17 cellular contexts compared by ENCODE assay signal in genomic region chr1:12057382-12057781, GRCh38. TPM values are rescaled to one million over a fixed set of nuclear protein-coding genes. Genes with fewer than 3 reads are reported as not detected.
A peak's percentile ranks its signal among the peaks of the same experiment; 100 is the strongest.
DNase-seq lines count a peak whose midpoint lies in the region; ATAC-seq, FAIRE-seq and TF ChIP-seq lines count a peak whose summit lies in the region.
"Had no signal": no experiment of that assay in that cellular context is flagged by ENCODE, and none has a peak within 500 bp of the region (broad histone marks: within the 10 kb centered on the region; RNA-seq: fewer than 3 reads in every experiment).

No MANE protein-coding gene starts in this region.

- no peak for TF ChIP-seq POLR2A in Peyer's patch (IDR thresholded peaks at IDR 0.05)

- no peak overlapping the region for H3K4me3 ChIP-seq in Peyer's patch
- H3K4me3 ChIP-seq: left lung, PC-9, prostate gland, tibial artery had no signal

- peak; percentile 78 for DNase-seq in activated CD4-positive, alpha-beta T cell treated with anti-CD3 and anti-CD28 coated beads for 36 hours
- no peak for DNase-seq in activated CD4-positive, alpha-beta T cell treated with anti-CD3 and anti-CD28 coated beads, Interleukin-2, amount 50 U/mL, for 4 hours
- DNase-seq in GM19239 (ENCODE audit: insufficient read length, low spot score): no peak
- peak; percentile 46 for DNase-seq in activated CD8-positive, alpha-beta T cell treated with anti-CD3 and anti-CD28 coated beads, Interleukin-2, amount 10 ng/mL, durations not matched to agents 7 days and 5 days
- DNase-seq in iris pigment epithelial cell (ENCODE audit: low read depth): peak; percentile 58
- DNase-seq in Peyer's patch: no peak
- no peak for DNase-seq in midbrain (lab: John Stamatoyannopoulos, UW)
- DNase-seq: activated gamma-delta T cell treated with Interleukin-2 at 50 U/mL for 16 hours; CD4-positive, alpha-beta T cell; NCI-H187; NCI-H510A; PC-9; tibial artery had no signal

- POLR2A ChIA-PET in activated CD4-positive, alpha-beta T cell treated with anti-CD3 and anti-CD28 coated beads for 36 hours (lab: Charles Lee): interaction anchor here (1.2 to 2.3 kb wide), 2 partner anchors 9 to 10 kb away, joined by 6 to 18 read pairs; no protein-coding TSS in a partner anchor
- POLR2A ChIA-PET in activated CD8-positive, alpha-beta T cell treated with anti-CD3 and anti-CD28 coated beads, Interleukin-2, amount 10 ng/mL, durations not matched to agents 7 days and 5 days (lab: Charles Lee): interaction anchor here (1.0 to 4.2 kb wide), 3 partner anchors 20 to 149 kb away, joined by 3 to 24 read pairs (median 3); no protein-coding TSS in a partner anchor

- H3K9me3 Mint-ChIP-seq in activated CD4-positive, alpha-beta T cell treated with anti-CD3 and anti-CD28 coated beads for 36 hours (ENCODE audit: low read depth): peaks cover 2% of the 10 kb centered on the region
- H3K9me3 Mint-ChIP-seq in activated CD8-positive, alpha-beta T cell treated with anti-CD3 and anti-CD28 coated beads, Interleukin-2, amount 10 ng/mL, durations not matched to agents 7 days and 5 days (ENCODE audit: insufficient read depth): no peaks in the 10 kb centered on the region
- H3K9me3 Mint-ChIP-seq: CD4-positive, alpha-beta T cell had no signal

- H3K4me1 Mint-ChIP-seq in activated CD4-positive, alpha-beta T cell treated with anti-CD3 and anti-CD28 coated beads for 36 hours: peaks cover 73% of the 10 kb centered on the region
- peaks cover 40% of the 10 kb centered on the region for H3K4me1 Mint-ChIP-seq in activated CD8-positive, alpha-beta T cell treated with anti-CD3 and anti-CD28 coated beads, Interleukin-2, amount 10 ng/mL, durations not matched to agents 7 days and 5 days (ENCODE audit: low read depth)

- peaks cover 0 to 3% (median under 1%) of the 10 kb centered on the region in 4 donors for H3K4me1 ChIP-seq in Peyer's patch
- H3K4me1 ChIP-seq: prostate gland had no signal

- peak; percentile 67 for ATAC-seq in activated CD4-positive, alpha-beta T cell treated with anti-CD3 and anti-CD28 coated beads for 36 hours
- ATAC-seq in activated CD8-positive, alpha-beta T cell treated with anti-CD3 and anti-CD28 coated beads, Interleukin-2, amount 10 ng/mL, durations not matched to agents 7 days and 5 days: no peak
- ATAC-seq in GM18520 (IDR thresholded peaks at IDR 0.05; ENCODE audit: unreplicated experiment): no peak
- ATAC-seq: left lung had no signal

- H3K36me3 ChIP-seq in Peyer's patch: no peaks in the 10 kb centered on the region
- H3K36me3 ChIP-seq: left lung, prostate gland, tibial artery had no signal

- H3K4me3 Mint-ChIP-seq in activated CD4-positive, alpha-beta T cell treated with anti-CD3 and anti-CD28 coated beads for 36 hours: no peak overlapping the region
- no peak overlapping the region for H3K4me3 Mint-ChIP-seq in activated CD8-positive, alpha-beta T cell treated with anti-CD3 and anti-CD28 coated beads, Interleukin-2, amount 10 ng/mL, durations not matched to agents 7 days and 5 days
- H3K4me3 Mint-ChIP-seq: CD4-positive, alpha-beta T cell had no signal

- no peaks in the 10 kb centered on the region for H3K9me3 ChIP-seq in Peyer's patch
- H3K9me3 ChIP-seq: left lung, prostate gland, tibial artery had no signal

- H3K27ac ChIP-seq in Peyer's patch: no peak overlapping the region
- H3K27ac ChIP-seq: left lung, PC-9, prostate gland, tibial artery had no signal

- peaks cover 11% of the 10 kb centered on the region for H3K27me3 Mint-ChIP-seq in activated CD4-positive, alpha-beta T cell treated with anti-CD3 and anti-CD28 coated beads for 36 hours
- peaks cover 15% of the 10 kb centered on the region for H3K27me3 Mint-ChIP-seq in activated CD8-positive, alpha-beta T cell treated with anti-CD3 and anti-CD28 coated beads, Interleukin-2, amount 10 ng/mL, durations not matched to agents 7 days and 5 days (ENCODE audit: low read depth)
- H3K27me3 Mint-ChIP-seq: CD4-positive, alpha-beta T cell had no signal

- TF ChIP-seq CTCF in Peyer's patch (IDR thresholded peaks at IDR 0.05): no peak

- peak overlapping the region; percentile 64 for H3K27ac Mint-ChIP-seq in activated CD4-positive, alpha-beta T cell treated with anti-CD3 and anti-CD28 coated beads for 36 hours
- no peak overlapping the region for H3K27ac Mint-ChIP-seq in activated CD8-positive, alpha-beta T cell treated with anti-CD3 and anti-CD28 coated beads, Interleukin-2, amount 10 ng/mL, durations not matched to agents 7 days and 5 days
- H3K27ac Mint-ChIP-seq: CD4-positive, alpha-beta T cell had no signal

- no peaks in the 10 kb centered on the region for H3K27me3 ChIP-seq in Peyer's patch

- peak; percentile 63 for FAIRE-seq in GM19239 (lab: Jason Lieb, UNC)

- intact Hi-C loops in activated CD4-positive, alpha-beta T cell treated with anti-CD3 and anti-CD28 coated beads for 36 hours (cut with DNase I, micrococcal nuclease): loop anchor here (1.0 to 5.0 kb wide), 3 partner anchors 9 to 390 kb away; no protein-coding TSS in a partner anchor

- CTCF ChIA-PET in activated CD4-positive, alpha-beta T cell treated with anti-CD3 and anti-CD28 coated beads for 36 hours (lab: Charles Lee): interaction anchor here (1.4 to 2.0 kb wide), 2 partner anchors 10 to 13 kb away, joined by 5 to 12 read pairs; no protein-coding TSS in a partner anchor
- CTCF ChIA-PET in activated CD8-positive, alpha-beta T cell treated with anti-CD3 and anti-CD28 coated beads, Interleukin-2, amount 10 ng/mL, durations not matched to agents 7 days and 5 days (lab: Charles Lee): interaction anchor here (0.8 to 1.8 kb wide), 3 partner anchors 9 to 22 kb away, joined by 3 to 5 read pairs (median 3); no protein-coding TSS in a partner anchor

- peaks cover 2% of the 10 kb centered on the region for H3K36me3 Mint-ChIP-seq in activated CD4-positive, alpha-beta T cell treated with anti-CD3 and anti-CD28 coated beads for 36 hours (ENCODE audit: low read depth)
- no peaks in the 10 kb centered on the region for H3K36me3 Mint-ChIP-seq in activated CD8-positive, alpha-beta T cell treated with anti-CD3 and anti-CD28 coated beads, Interleukin-2, amount 10 ng/mL, durations not matched to agents 7 days and 5 days (ENCODE audit: low read depth)

RNA-seq across cellular contexts. Expression of gene TNFRSF8, which starts 5.7 kb away (rescaled TPM):
- total RNA-seq in activated CD4-positive, alpha-beta T cell treated with anti-CD3 and anti-CD28 coated beads for 36 hours: 10 to 100 TPM; 15.7 to 16.3 TPM
- total RNA-seq in activated CD8-positive, alpha-beta T cell treated with anti-CD3 and anti-CD28 coated beads, Interleukin-2, amount 10 ng/mL, durations not matched to agents 7 days and 5 days: under 1 TPM; 0.95 to 0.97 TPM
- total RNA-seq in Peyer's patch: not detected
- total RNA-seq: A673, PC-9 had no signal

RNA-seq across cellular contexts. Expression of gene MIIP, which starts 38.1 kb away (rescaled TPM):
- total RNA-seq in activated CD4-positive, alpha-beta T cell treated with anti-CD3 and anti-CD28 coated beads for 36 hours: 10 to 100 TPM; 30.2 to 31.5 TPM
- 10 to 100 TPM; 34.7 to 37.4 TPM for total RNA-seq in activated CD8-positive, alpha-beta T cell treated with anti-CD3 and anti-CD28 coated beads, Interleukin-2, amount 10 ng/mL, durations not matched to agents 7 days and 5 days
- 10 to 100 TPM; 37.0 to 52.0 (median 43.0) TPM for total RNA-seq in Peyer's patch

Comparison
In these comparisons a context has a peak if more than half of its experiments do, and no peak if none do; other contexts are left out.
1. DNase-seq: peak in activated CD4-positive, alpha-beta T cell treated with anti-CD3 and anti-CD28 coated beads for 36 hours (single experiment), activated CD8-positive, alpha-beta T cell treated with anti-CD3 and anti-CD28 coated beads, Interleukin-2, amount 10 ng/mL, durations not matched to agents 7 days and 5 days (single experiment) and iris pigment epithelial cell (single experiment); none in activated CD4-positive, alpha-beta T cell treated with anti-CD3 and anti-CD28 coated beads, Interleukin-2, amount 50 U/mL, for 4 hours (0 of 2), GM19239 (single experiment), Peyer's patch (0 of 3) and midbrain (single experiment).
2. RNA of gene TNFRSF8, which starts 5.7 kb away (total RNA-seq): 15.7 to 16.3 TPM in activated CD4-positive, alpha-beta T cell treated with anti-CD3 and anti-CD28 coated beads for 36 hours; 0.95 to 0.97 TPM in activated CD8-positive, alpha-beta T cell treated with anti-CD3 and anti-CD28 coated beads, Interleukin-2, amount 10 ng/mL, durations not matched to agents 7 days and 5 days and not detected in Peyer's patch; every median in the first group is over 4 times any median in the second.